1 cellular context compared by ENCODE assay signal in the genomic region with DNA sequence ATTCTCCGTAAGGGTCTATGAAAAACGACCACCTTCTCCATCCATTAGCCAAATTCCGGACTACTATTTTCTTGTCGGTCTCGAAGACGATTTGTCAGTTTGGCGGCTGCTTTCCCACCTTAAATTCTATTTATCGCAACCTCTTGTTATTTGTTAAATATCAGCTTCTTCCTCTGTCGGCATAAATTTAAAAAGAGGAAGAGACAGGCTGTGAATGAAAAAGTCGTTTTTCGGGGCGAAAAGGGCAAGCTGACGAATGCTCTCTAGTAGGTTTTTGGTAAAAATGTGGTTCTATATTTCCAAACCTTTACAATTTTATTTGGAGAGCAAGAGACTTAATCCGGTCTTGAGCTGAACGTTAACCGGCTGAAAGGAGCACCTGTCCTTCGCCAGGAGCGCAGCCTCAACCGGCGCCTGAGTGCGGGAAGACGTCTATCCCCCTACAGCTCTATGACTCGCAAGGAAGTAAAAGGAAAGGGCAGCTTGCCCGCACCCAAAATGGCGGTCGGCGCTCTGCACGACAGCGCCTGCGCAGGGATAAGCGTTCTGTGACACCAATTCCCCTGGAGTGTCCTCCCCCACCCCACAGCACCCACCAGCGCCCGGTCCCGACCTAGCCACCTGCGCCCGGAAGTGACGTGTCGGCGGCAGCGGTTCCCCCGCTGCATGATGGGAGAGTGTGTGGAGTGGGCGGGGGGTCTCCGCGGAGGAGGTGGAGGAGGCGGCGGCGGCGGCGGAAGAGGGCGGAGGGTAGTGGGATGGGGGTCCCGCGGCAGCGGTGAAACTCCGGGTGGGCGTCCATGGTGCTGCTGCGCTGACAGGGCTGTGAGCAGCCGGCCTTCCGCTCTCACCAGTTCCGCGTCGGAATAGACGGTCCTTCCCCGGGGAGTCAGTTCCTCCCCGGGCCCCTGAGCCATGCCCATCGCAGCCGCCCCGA.
TF ChIP-seq lines count a peak whose summit lies in the region.

TSS of gene AFTPH (plus strand) at position 662 of the 937 bp plus-strand sequence. CDS start 27,147 bp downstream, outside the sequence.

TF ChIP-seq in HEK293, 187 proteins besides CTCF, POLR2A, EP300 and RAD21 (continued from another document and continues in another):
- TF ChIP-seq, protein P1, sequence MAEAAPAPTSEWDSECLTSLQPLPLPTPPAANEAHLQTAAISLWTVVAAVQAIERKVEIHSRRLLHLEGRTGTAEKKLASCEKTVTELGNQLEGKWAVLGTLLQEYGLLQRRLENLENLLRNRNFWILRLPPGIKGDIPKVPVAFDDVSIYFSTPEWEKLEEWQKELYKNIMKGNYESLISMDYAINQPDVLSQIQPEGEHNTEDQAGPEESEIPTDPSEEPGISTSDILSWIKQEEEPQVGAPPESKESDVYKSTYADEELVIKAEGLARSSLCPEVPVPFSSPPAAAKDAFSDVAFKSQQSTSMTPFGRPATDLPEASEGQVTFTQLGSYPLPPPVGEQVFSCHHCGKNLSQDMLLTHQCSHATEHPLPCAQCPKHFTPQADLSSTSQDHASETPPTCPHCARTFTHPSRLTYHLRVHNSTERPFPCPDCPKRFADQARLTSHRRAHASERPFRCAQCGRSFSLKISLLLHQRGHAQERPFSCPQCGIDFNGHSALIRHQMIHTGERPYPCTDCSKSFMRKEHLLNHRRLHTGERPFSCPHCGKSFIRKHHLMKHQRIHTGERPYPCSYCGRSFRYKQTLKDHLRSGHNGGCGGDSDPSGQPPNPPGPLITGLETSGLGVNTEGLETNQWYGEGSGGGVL (tag by site-specific recombination; IDR thresholded peaks at IDR 0.05), result no peak; the same call in 1 of the 2 replicates
- TF ChIP-seq ZNF560 (tag by site-specific recombination; IDR thresholded peaks at IDR 0.05; ENCODE audit: borderline replicate concordance) (no peak), ZNF391 (tag by site-specific recombination; IDR thresholded peaks at IDR 0.05; ENCODE audit: borderline replicate concordance, low read depth) (no peak), ZNF548 (tag by site-specific recombination; IDR thresholded peaks at IDR 0.05) (no peak), KLF1 (tag by site-specific recombination; IDR thresholded peaks at IDR 0.05) (peak; percentile 53), ZNF791 (tag by site-specific recombination; IDR thresholded peaks at IDR 0.05) (no peak), ZIC2 (tag by site-specific recombination; IDR thresholded peaks at IDR 0.05) (peak; percentile 36; the same call in 1 of the 2 replicates), ZNF623 (tag by site-specific recombination; IDR thresholded peaks at IDR 0.05) (no peak), ZBTB11 (tag by site-specific recombination; conservative IDR thresholded peaks at IDR 0.05; ENCODE audit: low read depth) (peak; percentile 92), ZNF184 (tag by site-specific recombination; IDR thresholded peaks at IDR 0.05) (no peak), ZNF10 (tag by site-specific recombination; IDR thresholded peaks at IDR 0.05) (no peak), ZNF837 (tag by site-specific recombination; IDR thresholded peaks at IDR 0.05) (no peak), ZFHX2 (tag by site-specific recombination; conservative IDR thresholded peaks at IDR 0.05) (peak; percentile 99), ZNF704 (tag by site-specific recombination; IDR thresholded peaks at IDR 0.05) (no peak), ZNF302 (tag by site-specific recombination; IDR thresholded peaks at IDR 0.05; ENCODE audit: low read depth) (no peak), ZNF133 (tag by site-specific recombination; IDR thresholded peaks at IDR 0.05) (no peak), BCL11B (tag by site-specific recombination; IDR thresholded peaks at IDR 0.05; ENCODE audit: low read depth) (no peak), ZNF248 (tag by site-specific recombination; IDR thresholded peaks at IDR 0.05) (no peak), GLIS1 (tag by site-specific recombination; IDR thresholded peaks at IDR 0.05) (peak; percentile 90), ZBTB7A (tag by site-specific recombination; IDR thresholded peaks at IDR 0.05; ENCODE audit: low read depth) (peak; percentile 94), ZNF433 (tag by site-specific recombination; IDR thresholded peaks at IDR 0.05; ENCODE audit: low read depth) (no peak), ZNF555 (tag by site-specific recombination; conservative IDR thresholded peaks at IDR 0.05) (no peak), ZNF529 (tag by site-specific recombination; IDR thresholded peaks at IDR 0.05; ENCODE audit: insufficient replicate concordance) (no peak), ZNF488 (tag by site-specific recombination; IDR thresholded peaks at IDR 0.05) (no peak), HOXC10 (CRISPR knock-in tag; IDR thresholded peaks at IDR 0.05) (no peak), KLF8 (tag by site-specific recombination; IDR thresholded peaks at IDR 0.05) (peak; percentile 53), ZNF561 (tag by site-specific recombination; IDR thresholded peaks at IDR 0.05; ENCODE audit: borderline replicate concordance) (peak; percentile 49; the same call in 1 of the 2 replicates), ZNF423 (tag by site-specific recombination; IDR thresholded peaks at IDR 0.05) (peak; percentile 84), ZNF274 (IDR thresholded peaks at IDR 0.05; ENCODE audit: low read length) (no peak), ZNF274 (tag by site-specific recombination; IDR thresholded peaks at IDR 0.05; ENCODE audit: borderline replicate concordance) (no peak), ZEB2 (tag by site-specific recombination; IDR thresholded peaks at IDR 0.05) (peak; percentile 81), ZNF658 (tag by site-specific recombination; IDR thresholded peaks at IDR 0.05) (no peak), SP2 (tag by site-specific recombination; IDR thresholded peaks at IDR 0.05) (peak; percentile 89), ZNF366 (tag by site-specific recombination; conservative IDR thresholded peaks at IDR 0.05) (peak; percentile 69; the same call in 1 of the 2 replicates), EGR2 (tag by site-specific recombination; IDR thresholded peaks at IDR 0.05; ENCODE audit: low read depth) (peak; percentile 99), ZNF629 (tag by site-specific recombination; IDR thresholded peaks at IDR 0.05) (peak; percentile 76), ZNF146 (tag by site-specific recombination; IDR thresholded peaks at IDR 0.05) (no peak), SCRT2 (tag by site-specific recombination; IDR thresholded peaks at IDR 0.05) (no peak), ZNF610 (tag by site-specific recombination; IDR thresholded peaks at IDR 0.05; ENCODE audit: borderline replicate concordance) (no peak), ZNF544 (tag by site-specific recombination; IDR thresholded peaks at IDR 0.05) (no peak), SCRT1 (tag by site-specific recombination; IDR thresholded peaks at IDR 0.05; ENCODE audit: borderline replicate concordance) (no peak), ZNF23 (tag by site-specific recombination; IDR thresholded peaks at IDR 0.05; ENCODE audit: borderline replicate concordance) (no peak), ZNF660 (tag by site-specific recombination; IDR thresholded peaks at IDR 0.05) (0 out of 2 replicates have a peak, but pooled peaks have one; percentile 37), ATF2 (tag by site-specific recombination; IDR thresholded peaks at IDR 0.05; ENCODE audit: low read depth) (no peak), WT1 (tag by site-specific recombination; IDR thresholded peaks at IDR 0.05) (no peak), MZF1 (tag by site-specific recombination; IDR thresholded peaks at IDR 0.05; ENCODE audit: borderline replicate concordance) (no peak), PATZ1 (tag by site-specific recombination; IDR thresholded peaks at IDR 0.05) (peak; percentile 96)
- TF ChIP-seq, protein P2, sequence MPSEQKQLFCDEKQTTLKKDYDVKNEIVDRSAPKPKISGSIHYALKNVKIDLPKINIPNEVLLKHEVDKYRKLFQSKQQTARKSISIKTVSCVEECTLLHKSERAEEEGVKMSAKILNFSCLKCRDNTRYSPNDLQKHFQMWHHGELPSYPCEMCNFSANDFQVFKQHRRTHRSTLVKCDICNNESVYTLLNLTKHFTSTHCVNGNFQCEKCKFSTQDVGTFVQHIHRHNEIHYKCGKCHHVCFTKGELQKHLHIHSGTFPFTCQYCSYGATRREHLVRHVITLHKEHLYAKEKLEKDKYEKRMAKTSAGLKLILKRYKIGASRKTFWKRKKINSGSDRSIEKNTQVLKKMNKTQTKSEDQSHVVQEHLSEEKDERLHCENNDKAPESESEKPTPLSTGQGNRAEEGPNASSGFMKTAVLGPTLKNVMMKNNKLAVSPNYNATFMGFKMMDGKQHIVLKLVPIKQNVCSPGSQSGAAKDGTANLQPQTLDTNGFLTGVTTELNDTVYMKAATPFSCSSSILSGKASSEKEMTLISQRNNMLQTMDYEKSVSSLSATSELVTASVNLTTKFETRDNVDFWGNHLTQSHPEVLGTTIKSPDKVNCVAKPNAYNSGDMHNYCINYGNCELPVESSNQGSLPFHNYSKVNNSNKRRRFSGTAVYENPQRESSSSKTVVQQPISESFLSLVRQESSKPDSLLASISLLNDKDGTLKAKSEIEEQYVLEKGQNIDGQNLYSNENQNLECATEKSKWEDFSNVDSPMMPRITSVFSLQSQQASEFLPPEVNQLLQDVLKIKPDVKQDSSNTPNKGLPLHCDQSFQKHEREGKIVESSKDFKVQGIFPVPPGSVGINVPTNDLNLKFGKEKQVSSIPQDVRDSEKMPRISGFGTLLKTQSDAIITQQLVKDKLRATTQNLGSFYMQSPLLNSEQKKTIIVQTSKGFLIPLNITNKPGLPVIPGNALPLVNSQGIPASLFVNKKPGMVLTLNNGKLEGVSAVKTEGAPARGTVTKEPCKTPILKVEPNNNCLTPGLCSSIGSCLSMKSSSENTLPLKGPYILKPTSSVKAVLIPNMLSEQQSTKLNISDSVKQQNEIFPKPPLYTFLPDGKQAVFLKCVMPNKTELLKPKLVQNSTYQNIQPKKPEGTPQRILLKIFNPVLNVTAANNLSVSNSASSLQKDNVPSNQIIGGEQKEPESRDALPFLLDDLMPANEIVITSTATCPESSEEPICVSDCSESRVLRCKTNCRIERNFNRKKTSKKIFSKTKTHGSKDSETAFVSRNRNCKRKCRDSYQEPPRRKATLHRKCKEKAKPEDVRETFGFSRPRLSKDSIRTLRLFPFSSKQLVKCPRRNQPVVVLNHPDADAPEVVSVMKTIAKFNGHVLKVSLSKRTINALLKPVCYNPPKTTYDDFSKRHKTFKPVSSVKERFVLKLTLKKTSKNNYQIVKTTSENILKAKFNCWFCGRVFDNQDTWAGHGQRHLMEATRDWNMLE (tag by site-specific recombination; conservative IDR thresholded peaks at IDR 0.05; ENCODE audit: low read depth), result no peak
